ENCODE assay signal across 13 cellular contexts in genomic region chrX:41238543-41238942, GRCh38.
DNase-seq lines count a peak whose midpoint lies in the region; FAIRE-seq and TF ChIP-seq lines count a peak whose summit lies in the region.
"Had no signal": no experiment of that assay in that cellular context is flagged by ENCODE, and none has a peak within 500 bp of the region (broad histone marks: within the 10 kb centered on the region; RNA-seq: fewer than 3 reads in every experiment).

No MANE protein-coding gene starts in this region.

- no peak for TF ChIP-seq POLR2A in thyroid gland (IDR thresholded peaks at IDR 0.05)

- peak; percentile 75 for FAIRE-seq in astrocyte (lab: Jason Lieb, UNC)
- FAIRE-seq: frontal cortex had no signal

- H3K27me3 ChIP-seq in BLaER1 treated with 17β-estradiol and CSF1 and Interleukin-3, amounts not matched to agents 10 nM and 100 nM = peaks cover 0 to 15% (median 0%) of the 10 kb centered on the region in 11 experiments; a peak in 2 of 22 replicates
- H3K27me3 ChIP-seq in astrocyte (ENCODE audit: insufficient read depth, low read length) (no peaks in the 10 kb centered on the region), kidney epithelial cell (ENCODE audit: control insufficient read depth, insufficient read depth, low read length) (no peaks in the 10 kb centered on the region), thyroid gland (no peaks in the 10 kb centered on the region)
- H3K27me3 ChIP-seq: upper lobe of left lung had no signal

- H3K27ac ChIP-seq in BLaER1 treated with 17β-estradiol and CSF1 and Interleukin-3, amounts not matched to agents 10 nM and 100 nM = peak overlapping the region in 7 of 11 experiments; percentile 5 to 64 (median 49); a peak in 10 of 22 replicates
- peak overlapping the region; percentile 18 for H3K27ac ChIP-seq in astrocyte (ENCODE audit: low read depth, low read length)
- H3K27ac ChIP-seq in thyroid gland = no peak overlapping the region

- H3K36me3 Mint-ChIP-seq in astrocyte (ENCODE audit: low read depth, unreplicated experiment) (no peaks in the 10 kb centered on the region), mesothelial cell of epicardium (peaks cover 2% of the 10 kb centered on the region)
- H3K36me3 Mint-ChIP-seq: activated naive CD8-positive, alpha-beta T cell treated with anti-CD3 and anti-CD28 coated beads, Interleukin-2, amount 10 ng/mL, durations not matched to agents 7 days and 5 days had no signal

- TF ChIP-seq CTCF in astrocyte (IDR thresholded peaks at IDR 0.05; ENCODE audit: insufficient read depth, low read depth, low read length) (no peak), kidney epithelial cell (IDR thresholded peaks at IDR 0.05; ENCODE audit: insufficient read depth, low read length, poor library complexity, severe bottlenecking) (no peak), mesothelial cell of epicardium (IDR thresholded peaks at IDR 0.05; ENCODE audit: unreplicated experiment) (no peak), thyroid gland (IDR thresholded peaks at IDR 0.05) (no peak)

- no peak overlapping the region for H3K4me3 ChIP-seq in BLaER1 treated with 17β-estradiol and CSF1 and Interleukin-3, amounts not matched to agents 10 nM and 100 nM
- no peak overlapping the region for H3K4me3 ChIP-seq in astrocyte (ENCODE audit: insufficient read depth, low read depth, low read length)
- H3K4me3 ChIP-seq in kidney epithelial cell (ENCODE audit: low read depth, low read length) = no peak overlapping the region
- H3K4me3 ChIP-seq in thyroid gland (replicated peaks in 1 of 3) = no peak overlapping the region
- H3K4me3 ChIP-seq: upper lobe of left lung had no signal

- H3K79me2 ChIP-seq in astrocyte (ENCODE audit: insufficient read depth, low read length) = no peaks in the 10 kb centered on the region

- H3K9ac ChIP-seq in BLaER1 treated with 17β-estradiol and CSF1 and Interleukin-3, amounts not matched to agents 10 nM and 100 nM = no peak overlapping the region
- H3K9ac ChIP-seq in astrocyte (ENCODE audit: low read length) = no peak overlapping the region

- H3K4me1 Mint-ChIP-seq in astrocyte (ENCODE audit: low read depth, unreplicated experiment) = peaks cover 6% of the 10 kb centered on the region
- H3K4me1 Mint-ChIP-seq in mesothelial cell of epicardium = peaks cover 4% of the 10 kb centered on the region

- H3K4me1 ChIP-seq in BLaER1 treated with 17β-estradiol and CSF1 and Interleukin-3, amounts not matched to agents 10 nM and 100 nM = peaks cover 14 to 66% (median 40%) of the 10 kb centered on the region in 10 experiments
- H3K4me1 ChIP-seq in astrocyte (ENCODE audit: insufficient read depth, low read length) = no peaks in the 10 kb centered on the region
- no peaks in the 10 kb centered on the region for H3K4me1 ChIP-seq in thyroid gland
- H3K4me1 ChIP-seq: upper lobe of left lung had no signal

- H3K27ac Mint-ChIP-seq in astrocyte (ENCODE audit: unreplicated experiment) (peak overlapping the region; percentile 63), mesothelial cell of epicardium (no peak overlapping the region)
- H3K27ac Mint-ChIP-seq: activated naive CD8-positive, alpha-beta T cell treated with anti-CD3 and anti-CD28 coated beads, Interleukin-2, amount 10 ng/mL, durations not matched to agents 7 days and 5 days had no signal

- intact Hi-C loops in thyroid gland (cut with DNase I) = no loop called here

- peak; percentile 33 for DNase-seq in LHCN-M2 (ENCODE audit: low read depth)
- DNase-seq in astrocyte (ENCODE audit: low read depth) = peak; percentile 58
- peak; percentile 34 for DNase-seq in kidney epithelial cell (ENCODE audit: low read depth)
- no peak for DNase-seq in NCI-H446 (lab: John Stamatoyannopoulos, UW)
- DNase-seq in GM19240 (ENCODE audit: insufficient read length, low spot score) = no peak
- DNase-seq in mesothelial cell of epicardium (ENCODE audit: low spot score in 2 of 2, unreplicated experiment in 2 of 2) = no peak
- DNase-seq in thyroid gland = no peak
- DNase-seq: activated CD4-positive, CD25-positive, alpha-beta regulatory T cell; activated naive CD8-positive, alpha-beta T cell treated with anti-CD3 and anti-CD28 coated beads, Interleukin-2, amount 10 ng/mL, durations not matched to agents 7 days and 5 days; stimulated activated CD4-positive, alpha-beta T cell treated with anti-CD3 and anti-CD28 coated beads, Interleukin-4, amount 100 ng/mL, for 1 hour; upper lobe of left lung had no signal

- H3K4me3 Mint-ChIP-seq in astrocyte (ENCODE audit: unreplicated experiment) (no peak overlapping the region), mesothelial cell of epicardium (no peak overlapping the region)
- H3K4me3 Mint-ChIP-seq: activated naive CD8-positive, alpha-beta T cell treated with anti-CD3 and anti-CD28 coated beads, Interleukin-2, amount 10 ng/mL, durations not matched to agents 7 days and 5 days had no signal

- H3K9me3 ChIP-seq in BLaER1 treated with 17β-estradiol and CSF1 and Interleukin-3, amounts not matched to agents 10 nM and 100 nM (replicated peaks in 1 of 11) = no peaks in the 10 kb centered on the region
- H3K9me3 ChIP-seq in astrocyte (ENCODE audit: insufficient read depth, low read depth, low read length) = no peaks in the 10 kb centered on the region
- H3K9me3 ChIP-seq in thyroid gland = no peaks in the 10 kb centered on the region
- H3K9me3 ChIP-seq: upper lobe of left lung had no signal

- H3K9me3 Mint-ChIP-seq in astrocyte (ENCODE audit: unreplicated experiment) (no peaks in the 10 kb centered on the region), mesothelial cell of epicardium (no peaks in the 10 kb centered on the region)
- H3K9me3 Mint-ChIP-seq: activated naive CD8-positive, alpha-beta T cell treated with anti-CD3 and anti-CD28 coated beads, Interleukin-2, amount 10 ng/mL, durations not matched to agents 7 days and 5 days had no signal

- H3K27me3 Mint-ChIP-seq in astrocyte (ENCODE audit: low read depth, unreplicated experiment) (no peaks in the 10 kb centered on the region), mesothelial cell of epicardium (ENCODE audit: low read depth) (no peaks in the 10 kb centered on the region)
- H3K27me3 Mint-ChIP-seq: activated naive CD8-positive, alpha-beta T cell treated with anti-CD3 and anti-CD28 coated beads, Interleukin-2, amount 10 ng/mL, durations not matched to agents 7 days and 5 days had no signal

- peaks cover 1 to 12% (median 6%) of the 10 kb centered on the region in 11 experiments; a peak in 15 of 22 replicates for H3K36me3 ChIP-seq in BLaER1 treated with 17β-estradiol and CSF1 and Interleukin-3, amounts not matched to agents 10 nM and 100 nM
- no peaks in the 10 kb centered on the region for H3K36me3 ChIP-seq in astrocyte (ENCODE audit: insufficient read depth, low read length)
- H3K36me3 ChIP-seq in kidney epithelial cell (ENCODE audit: control insufficient read depth, insufficient read depth, low read length) = no peaks in the 10 kb centered on the region
- H3K36me3 ChIP-seq in thyroid gland = no peaks in the 10 kb centered on the region

- 33% methylated on average over 1 of the region's 1 CpG for WGBS in thyroid gland, 2 donors

- no peak overlapping the region for H2AFZ ChIP-seq in astrocyte (ENCODE audit: low read depth, low read length)

- H4K20me1 ChIP-seq in BLaER1 treated with 17β-estradiol and CSF1 and Interleukin-3, amounts not matched to agents 10 nM and 100 nM = peaks cover 0 to 55% (median 0%) of the 10 kb centered on the region in 11 experiments; a peak in 4 of 22 replicates
- H4K20me1 ChIP-seq in astrocyte (ENCODE audit: insufficient read depth, low read length) = no peaks in the 10 kb centered on the region

- peak overlapping the region in 8 of 11 experiments; percentile 0 to 71 (median 54); a peak in 15 of 22 replicates for H3K4me2 ChIP-seq in BLaER1 treated with 17β-estradiol and CSF1 and Interleukin-3, amounts not matched to agents 10 nM and 100 nM
- peak overlapping the region; percentile 29 for H3K4me2 ChIP-seq in astrocyte (ENCODE audit: low read length)

Comparison
In these comparisons a context has a peak if more than half of its experiments do, and no peak if none do; other contexts are left out.
1. H3K27ac ChIP-seq: peak in BLaER1 treated with 17β-estradiol and CSF1 and Interleukin-3, amounts not matched to agents 10 nM and 100 nM (7 of 11) and astrocyte (single experiment); none in thyroid gland (0 of 3).
2. DNase-seq: peak in LHCN-M2 (single experiment), astrocyte (single experiment) and kidney epithelial cell (single experiment); none in NCI-H446 (0 of 2), GM19240 (single experiment), mesothelial cell of epicardium (0 of 2) and thyroid gland (0 of 2).